Comparison of ENCODE assay signal across 1 cellular context in the genomic region with DNA sequence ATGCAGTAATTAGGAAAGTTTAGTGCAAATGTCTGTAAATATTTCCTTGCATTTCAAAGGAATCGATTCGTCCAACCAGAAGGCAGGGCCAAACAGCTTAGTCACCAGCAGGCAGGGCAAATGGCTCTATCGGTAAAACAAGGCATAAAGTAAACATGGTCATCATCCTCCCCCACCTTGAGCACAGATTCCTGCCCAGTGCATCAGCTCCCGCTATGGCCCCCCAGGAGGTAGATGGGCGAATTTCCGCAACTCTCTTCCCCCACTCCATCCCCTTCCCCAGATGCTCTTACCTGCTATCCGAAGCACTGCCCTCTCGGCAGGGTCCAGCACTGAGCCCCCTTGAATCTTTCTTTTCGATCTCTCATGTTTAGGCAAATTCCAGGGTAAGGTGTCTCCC.
A peak's percentile ranks its signal among the peaks of the same experiment; 100 is the strongest.
TF ChIP-seq lines count a peak whose summit lies in the region.

No MANE protein-coding gene starts in this region.

TF ChIP-seq in H1, 55 proteins besides CTCF, POLR2A, EP300 and RAD21 (continued from another document):
- peak; percentile 55; the same call in 1 of the 2 replicates for TF ChIP-seq EGR1 (IDR thresholded peaks at IDR 0.05; ENCODE audit: borderline replicate concordance, low read depth, low read length)
- 0 out of 4 replicates have a peak, but pooled peaks of 1 of the 2 experiments have one; percentile 61 for TF ChIP-seq SIN3A (conservative IDR thresholded peaks at IDR 0.05 in 1 of 2, IDR thresholded peaks at IDR 0.05 in 1 of 2; ENCODE audit: low read depth in 1 of 2, low read length in 2 of 2)
- TF ChIP-seq ASH2L (IDR thresholded peaks at IDR 0.05; ENCODE audit: low read length) = peak; percentile 98
- TF ChIP-seq TEAD4 (IDR thresholded peaks at IDR 0.05; ENCODE audit: low read depth, low read length) = 0 out of 2 replicates have a peak, but pooled peaks have one; percentile 20
- peak; percentile 98 for TF ChIP-seq CTBP2 (IDR thresholded peaks at IDR 0.05; ENCODE audit: borderline replicate concordance, insufficient read depth, insufficient read length, low read length)
